ENCODE assay signal across 8 cellular contexts in the genomic region with DNA sequence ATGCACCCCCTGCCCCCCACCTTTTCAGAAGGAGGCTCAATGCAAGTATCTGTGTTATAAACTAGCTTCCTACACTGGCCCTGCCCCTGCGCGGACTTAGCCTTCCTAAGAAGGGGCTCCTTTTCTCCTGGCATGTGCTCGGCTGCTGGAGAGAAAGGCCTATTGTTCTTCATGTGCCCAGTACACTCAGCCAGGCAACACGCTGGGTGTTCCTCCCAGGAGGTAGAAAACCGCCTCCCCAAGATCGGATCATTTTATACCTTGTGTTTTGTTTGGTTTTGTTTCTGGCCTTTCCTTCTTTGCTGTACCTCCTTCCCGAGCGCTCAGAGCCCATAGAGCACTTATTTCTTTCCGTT. TPM values are rescaled to one million over a fixed set of nuclear protein-coding genes. Genes with fewer than 3 reads are reported as not detected.
DNase-seq lines count a peak whose midpoint lies in the region; TF ChIP-seq lines count a peak whose summit lies in the region.

No MANE protein-coding gene starts in this region.

- no peak for TF ChIP-seq CTCF in spleen (IDR thresholded peaks at IDR 0.05 in 8 of 11, conservative IDR thresholded peaks at IDR 0.05 in 3 of 11)

- H3K4me1 Mint-ChIP-seq in activated T-helper 2 cell treated with anti-CD3 and anti-CD28 coated beads, Interferon-gamma antibody, Interleukin-2, Interleukin-4, amounts not matched to agents 10 μg/mL and 5 μg/mL and 100 μg/mL, durations not matched to agents 14 hours and 24 hours and 36 hours (ENCODE audit: low read depth) = peaks cover 76% of the 10 kb centered on the region
- H3K4me1 Mint-ChIP-seq in immature natural killer cell = peaks cover 36 to 56% of the 10 kb centered on the region in 2 donors

- H3K27ac Mint-ChIP-seq in activated T-helper 2 cell treated with anti-CD3 and anti-CD28 coated beads, Interferon-gamma antibody, Interleukin-2, Interleukin-4, amounts not matched to agents 10 μg/mL and 5 μg/mL and 100 μg/mL, durations not matched to agents 14 hours and 24 hours and 36 hours = peak overlapping the region; percentile 95
- peak overlapping the region; percentile 84 to 93 (median 89) for H3K27ac Mint-ChIP-seq in immature natural killer cell

- H3K4me3 ChIP-seq in spleen = peak overlapping the region in 1 of 8 donors; percentile 13

- TF ChIP-seq POLR2A in spleen (IDR thresholded peaks at IDR 0.05) = no peak

- peak overlapping the region; percentile 39 to 87 (median 72) for H3K27ac ChIP-seq in spleen

- no peaks in the 10 kb centered on the region for H3K27me3 Mint-ChIP-seq in activated T-helper 2 cell treated with anti-CD3 and anti-CD28 coated beads, Interferon-gamma antibody, Interleukin-2, Interleukin-4, amounts not matched to agents 10 μg/mL and 5 μg/mL and 100 μg/mL, durations not matched to agents 14 hours and 24 hours and 36 hours (ENCODE audit: low read depth)
- H3K27me3 Mint-ChIP-seq in immature natural killer cell (ENCODE audit: low read depth in 3 of 3) = peaks cover 0 to 3% (median 2%) of the 10 kb centered on the region in 3 donors

- no peaks in the 10 kb centered on the region for H3K27me3 ChIP-seq in spleen (replicated peaks in 1 of 7)

- intact Hi-C loops in activated T-helper 2 cell treated with anti-CD3 and anti-CD28 coated beads, Interferon-gamma antibody, Interleukin-2, Interleukin-4, amounts not matched to agents 10 μg/mL and 5 μg/mL and 100 μg/mL, durations not matched to agents 14 hours and 24 hours and 36 hours (cut with micrococcal nuclease) = loop anchor here (1.0 to 10.0 kb wide), 3 partner anchors 155 to 647 kb away; no protein-coding TSS in a partner anchor
- intact Hi-C loops in spleen (cut with DNase I; ENCODE audit: low total_unique reads) = loop anchor here (5.0 to 10.0 kb wide), 3 partner anchors 37 to 575 kb away; a partner anchor contains a TSS

- peaks cover 12 to 59% (median 44%) of the 10 kb centered on the region in 6 donors for H3K4me1 ChIP-seq in spleen

- H3K36me3 ChIP-seq in spleen = no peaks in the 10 kb centered on the region

- WGBS in spleen, 5 donors = 77 to 88% (median 80%) methylated on average over 9 of the region's 9 CpGs

- H3K4me3 Mint-ChIP-seq in activated T-helper 2 cell treated with anti-CD3 and anti-CD28 coated beads, Interferon-gamma antibody, Interleukin-2, Interleukin-4, amounts not matched to agents 10 μg/mL and 5 μg/mL and 100 μg/mL, durations not matched to agents 14 hours and 24 hours and 36 hours (ENCODE audit: low read depth) = peak overlapping the region; percentile 52
- H3K4me3 Mint-ChIP-seq in immature natural killer cell = peak overlapping the region in 3 of 5 donors; percentile 19 to 75 (median 74)

- DNase-seq in activated naive CD4-positive, alpha-beta T cell treated with Interleukin-2 at 50 U/mL for 16 hours = peak; percentile 8
- DNase-seq in activated naive CD4-positive, alpha-beta T cell treated with anti-CD3 and anti-CD28 coated beads, Interleukin-2, amount 50 U/mL, for 16 hours = no peak
- no peak for DNase-seq in activated T-helper 2 cell treated with anti-CD3 and anti-CD28 coated beads, Interferon-gamma antibody, Interleukin-2, Interleukin-4, amounts not matched to agents 10 μg/mL and 5 μg/mL and 100 μg/mL, durations not matched to agents 14 hours and 24 hours and 36 hours (ENCODE audit: low spot score)
- no peak for DNase-seq in immature natural killer cell
- no peak for DNase-seq in spleen
- no peak for DNase-seq in ureter (ENCODE audit: low spot score)
- no peak for DNase-seq in NK-92 (lab: John Stamatoyannopoulos, UW; ENCODE audit: unreplicated experiment)
- DNase-seq in HUDEP-2 (lab: John Stamatoyannopoulos, UW; ENCODE audit: unreplicated experiment in 76 of 76) = no peak

- H3K36me3 Mint-ChIP-seq in activated T-helper 2 cell treated with anti-CD3 and anti-CD28 coated beads, Interferon-gamma antibody, Interleukin-2, Interleukin-4, amounts not matched to agents 10 μg/mL and 5 μg/mL and 100 μg/mL, durations not matched to agents 14 hours and 24 hours and 36 hours (ENCODE audit: low read depth) = peaks cover 3% of the 10 kb centered on the region
- H3K36me3 Mint-ChIP-seq in immature natural killer cell = no peaks in the 10 kb centered on the region

- no peaks in the 10 kb centered on the region for H3K9me3 Mint-ChIP-seq in activated T-helper 2 cell treated with anti-CD3 and anti-CD28 coated beads, Interferon-gamma antibody, Interleukin-2, Interleukin-4, amounts not matched to agents 10 μg/mL and 5 μg/mL and 100 μg/mL, durations not matched to agents 14 hours and 24 hours and 36 hours
- no peaks in the 10 kb centered on the region for H3K9me3 Mint-ChIP-seq in immature natural killer cell

- H3K9me3 ChIP-seq in spleen = no peaks in the 10 kb centered on the region

RNA-seq across cellular contexts. Expression of a gene that starts 30.2 kb away (rescaled TPM):
- total RNA-seq in activated T-helper 2 cell treated with anti-CD3 and anti-CD28 coated beads, Interferon-gamma antibody, Interleukin-2, Interleukin-4, amounts not matched to agents 10 μg/mL and 5 μg/mL and 100 μg/mL, durations not matched to agents 14 hours and 24 hours and 36 hours = 160 and 167 TPM in 2 replicates
- 10 to 100 TPM; 35.3 to 87.6 (median 44.2) TPM for polyA plus RNA-seq in immature natural killer cell
- total RNA-seq in spleen = 100 to 1,000 TPM; 187 to 405 (median 247) TPM
- polyA plus RNA-seq in spleen = 100 to 1,000 TPM in 2 of 3 donors, 10 to 100 TPM in 1; 76.9 to 168 (median 115) TPM
- 172 TPM for total RNA-seq in ureter
